Comparison of ENCODE assay signal across 14 cellular contexts in genomic region chr10:132417249-132417878, GRCh38. TPM values are rescaled to one million over a fixed set of nuclear protein-coding genes. Genes with fewer than 3 reads are reported as not detected.
A peak's percentile ranks its signal among the peaks of the same experiment; 100 is the strongest.
DNase-seq lines count a peak whose midpoint lies in the region; ATAC-seq and TF ChIP-seq lines count a peak whose summit lies in the region.
"Had no signal": no experiment of that assay in that cellular context is flagged by ENCODE, and none has a peak within 500 bp of the region (broad histone marks: within the 10 kb centered on the region; RNA-seq: fewer than 3 reads in every experiment).

No MANE protein-coding gene starts in this region.

- H3K27me3 ChIP-seq in left ventricle myocardium inferior (ENCODE audit: low read depth), result no peaks in the 10 kb centered on the region
- no peaks in the 10 kb centered on the region for H3K27me3 ChIP-seq in upper lobe of left lung

- H3K27ac ChIP-seq in left ventricle myocardium inferior (replicated peaks) (peak overlapping the region; percentile 73), coronary artery (peak overlapping the region; percentile 36 to 58), upper lobe of left lung (peak overlapping the region; percentile 91 to 98 (median 94))

- intact Hi-C loops in left ventricle myocardium inferior (cut with micrococcal nuclease), result no loop called here
- intact Hi-C loops in cardiac septum (cut with DNase I), result no loop called here

- H3K4me3 ChIP-seq in left ventricle myocardium inferior (no peak overlapping the region), coronary artery (no peak overlapping the region), upper lobe of left lung (no peak overlapping the region)

- H3K36me3 ChIP-seq in left ventricle myocardium inferior (no peaks in the 10 kb centered on the region), upper lobe of left lung (peaks cover 0 to 10% (median 3%) of the 10 kb centered on the region in 4 donors)

- no peak for TF ChIP-seq EP300 in upper lobe of left lung (IDR thresholded peaks at IDR 0.05)

- H3K4me1 ChIP-seq in left ventricle myocardium inferior, result peaks cover 74% of the 10 kb centered on the region
- peaks cover 64 to 87% (median 77%) of the 10 kb centered on the region in 4 donors for H3K4me1 ChIP-seq in upper lobe of left lung

- no peak for ATAC-seq in naive B cell (ENCODE audit: low read depth in 2 of 2)
- no peak for ATAC-seq in upper lobe of left lung (ENCODE audit: low FRiP score in 2 of 2)

- H3K4me3 Mint-ChIP-seq in naive B cell, result peak overlapping the region; percentile 46 to 87 (median 63)
- H3K4me3 Mint-ChIP-seq in activated CD4-positive, alpha-beta T cell treated with anti-CD3 and anti-CD28 coated beads, Interleukin-2, amount 10 ng/mL, durations not matched to agents 7 days and 5 days, result no peak overlapping the region
- H3K4me3 Mint-ChIP-seq: activated naive CD4-positive, alpha-beta T cell treated with anti-CD3 and anti-CD28 coated beads, Interleukin-2, amount 10 ng/mL, durations not matched to agents 7 days and 5 days; immature natural killer cell had no signal

- H3K9me3 ChIP-seq in left ventricle myocardium inferior (replicated peaks), result no peaks in the 10 kb centered on the region
- no peaks in the 10 kb centered on the region for H3K9me3 ChIP-seq in upper lobe of left lung

- peaks cover 0 to 10% of the 10 kb centered on the region in 2 donors for H3K36me3 Mint-ChIP-seq in naive B cell
- H3K36me3 Mint-ChIP-seq in activated CD4-positive, alpha-beta T cell treated with anti-CD3 and anti-CD28 coated beads, Interleukin-2, amount 10 ng/mL, durations not matched to agents 7 days and 5 days (ENCODE audit: low read depth), result no peaks in the 10 kb centered on the region

- DNase-seq in left ventricle myocardium inferior (no peak), cardiac septum (ENCODE audit: low spot score) (no peak), coronary artery (ENCODE audit: low spot score) (no peak), naive B cell (no peak), upper lobe of left lung (peak in 1 of 2 donors; percentile 86), medulla oblongata (ENCODE audit: extremely low spot score) (no peak)
- DNase-seq in activated CD4-positive, alpha-beta T cell treated with anti-CD3 and anti-CD28 coated beads, Interleukin-2, amount 10 ng/mL, durations not matched to agents 7 days and 5 days, result no peak
- DNase-seq in stimulated activated CD4-positive, alpha-beta T cell treated with anti-CD3 and anti-CD28 coated beads, Interleukin-2, amount 100 ng/mL, for 24 hours, result no peak
- DNase-seq: ACHN; activated naive CD4-positive, alpha-beta T cell treated with anti-CD3 and anti-CD28 coated beads, Interleukin-2, amount 10 ng/mL, durations not matched to agents 7 days and 5 days; immature natural killer cell; MM.1S; NCI-H2171 treated with DMSO at 0.1 percent for 48 hours; stimulated activated CD4-positive, alpha-beta T cell treated with anti-CD3 and anti-CD28 coated beads, Interleukin-1b, Interleukin-23, amount 100 ng/mL, for 48 hours had no signal

- TF ChIP-seq POLR2A in upper lobe of left lung (IDR thresholded peaks at IDR 0.05), result peak in 1 of 4 donors; percentile 9

- H3K27ac Mint-ChIP-seq in naive B cell, result peak overlapping the region; percentile 94 to 100 (median 98)
- no peak overlapping the region for H3K27ac Mint-ChIP-seq in activated CD4-positive, alpha-beta T cell treated with anti-CD3 and anti-CD28 coated beads, Interleukin-2, amount 10 ng/mL, durations not matched to agents 7 days and 5 days
- H3K27ac Mint-ChIP-seq: activated naive CD4-positive, alpha-beta T cell treated with anti-CD3 and anti-CD28 coated beads, Interleukin-2, amount 10 ng/mL, durations not matched to agents 7 days and 5 days had no signal

- no peak for TF ChIP-seq CTCF in left ventricle myocardium inferior (IDR thresholded peaks at IDR 0.05; ENCODE audit: borderline replicate concordance)
- TF ChIP-seq CTCF in coronary artery (IDR thresholded peaks at IDR 0.05), result no peak
- TF ChIP-seq CTCF in upper lobe of left lung (IDR thresholded peaks at IDR 0.05), result no peak

- H3K9me3 Mint-ChIP-seq in naive B cell, result no peaks in the 10 kb centered on the region
- H3K9me3 Mint-ChIP-seq in activated CD4-positive, alpha-beta T cell treated with anti-CD3 and anti-CD28 coated beads, Interleukin-2, amount 10 ng/mL, durations not matched to agents 7 days and 5 days, result no peaks in the 10 kb centered on the region
- H3K9me3 Mint-ChIP-seq: activated naive CD4-positive, alpha-beta T cell treated with anti-CD3 and anti-CD28 coated beads, Interleukin-2, amount 10 ng/mL, durations not matched to agents 7 days and 5 days; immature natural killer cell had no signal

- CTCF ChIA-PET in activated CD4-positive, alpha-beta T cell treated with anti-CD3 and anti-CD28 coated beads, Interleukin-2, amount 10 ng/mL, durations not matched to agents 7 days and 5 days (lab: Charles Lee), result interaction anchor here (1.0 kb wide), 1 partner anchor 29 kb away, joined by 3 read pairs; no protein-coding TSS in a partner anchor

- WGBS in upper lobe of left lung, 2 donors, result 76 to 81% methylated on average over 6 to 26 of the region's 26 CpGs

- POLR2A ChIA-PET in activated CD4-positive, alpha-beta T cell treated with anti-CD3 and anti-CD28 coated beads, Interleukin-2, amount 10 ng/mL, durations not matched to agents 7 days and 5 days (lab: Charles Lee), result no interaction called here

- peaks cover 41 to 57% (median 55%) of the 10 kb centered on the region in 3 donors for H3K4me1 Mint-ChIP-seq in naive B cell
- H3K4me1 Mint-ChIP-seq in activated CD4-positive, alpha-beta T cell treated with anti-CD3 and anti-CD28 coated beads, Interleukin-2, amount 10 ng/mL, durations not matched to agents 7 days and 5 days, result peaks cover 20% of the 10 kb centered on the region

- H3K27me3 Mint-ChIP-seq in naive B cell, result no peaks in the 10 kb centered on the region
- no peaks in the 10 kb centered on the region for H3K27me3 Mint-ChIP-seq in activated CD4-positive, alpha-beta T cell treated with anti-CD3 and anti-CD28 coated beads, Interleukin-2, amount 10 ng/mL, durations not matched to agents 7 days and 5 days
- H3K27me3 Mint-ChIP-seq: activated naive CD4-positive, alpha-beta T cell treated with anti-CD3 and anti-CD28 coated beads, Interleukin-2, amount 10 ng/mL, durations not matched to agents 7 days and 5 days had no signal

RNA-seq across cellular contexts. Expression of gene PWWP2B, which starts 20.4 kb away (rescaled TPM):
- total RNA-seq in left ventricle myocardium inferior (17.2 TPM), cardiac septum (14.3 TPM), upper lobe of left lung (10 to 100 TPM; 20.2 to 54.4 (median 32.9) TPM)
- 10 to 100 TPM in 1 of 6 donors, 1 to 10 TPM in 5; 3.3 to 10.3 (median 6.2) TPM for polyA plus RNA-seq in naive B cell (ENCODE audit: low read depth in 6 of 6)
- total RNA-seq in activated CD4-positive, alpha-beta T cell treated with anti-CD3 and anti-CD28 coated beads, Interleukin-2, amount 10 ng/mL, durations not matched to agents 7 days and 5 days, result 1 to 10 TPM; 8.1 to 9.3 TPM
